ENCODE assay signal across 1 cellular context in genomic region chr7:73738220-73738611, GRCh38.
TF ChIP-seq lines count a peak whose summit lies in the region.

No MANE protein-coding gene starts in this region.

TF ChIP-seq in GM12891, 5 proteins besides CTCF, POLR2A, EP300 and RAD21 (continued from another document):
- TF ChIP-seq SPI1 (IDR thresholded peaks at IDR 0.05; ENCODE audit: low read depth, low read length): peak; percentile 53; the same call in 1 of the 2 replicates
